21 cellular contexts compared by ENCODE assay signal in the genomic region with DNA sequence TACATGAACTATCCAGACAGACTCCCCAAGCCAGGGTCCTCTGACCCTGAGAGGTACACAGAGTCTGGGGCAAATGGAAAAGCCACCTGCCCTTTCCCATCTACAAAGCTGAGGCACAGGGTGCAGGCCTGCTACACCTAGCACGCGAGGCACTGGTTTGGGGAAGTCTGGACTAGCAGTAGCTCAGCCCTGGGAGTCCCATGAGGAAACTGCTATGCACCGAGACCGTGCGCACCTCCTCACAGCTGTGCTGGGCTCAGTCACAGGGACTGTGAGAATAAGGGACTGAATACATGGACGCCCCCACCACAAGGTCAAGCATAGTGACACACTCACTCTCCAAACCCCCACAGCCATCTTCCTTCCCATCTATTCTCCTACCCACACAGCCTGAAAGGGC. TPM values are rescaled to one million over a fixed set of nuclear protein-coding genes. Genes with fewer than 3 reads are reported as not detected.
DNase-seq lines count a peak whose midpoint lies in the region; ATAC-seq lines count a peak whose summit lies in the region.
"Had no signal": no experiment of that assay in that cellular context is flagged by ENCODE, and none has a peak within 500 bp of the region (broad histone marks: within the 10 kb centered on the region; RNA-seq: fewer than 3 reads in every experiment).

No MANE protein-coding gene starts in this region.

- ATAC-seq in GM19351 (IDR thresholded peaks at IDR 0.05; ENCODE audit: unreplicated experiment) (peak; percentile 61), HG02798 (IDR thresholded peaks at IDR 0.05; ENCODE audit: poor library complexity, unreplicated experiment) (peak; percentile 73), HG03342 (IDR thresholded peaks at IDR 0.05; ENCODE audit: unreplicated experiment) (no peak), GM21528 (IDR thresholded peaks at IDR 0.05; ENCODE audit: low FRiP score, unreplicated experiment) (no peak)
- peak; percentile 5 for ATAC-seq in activated T-helper 17 cell treated with anti-CD3 and anti-CD28 coated beads, Interleukin-2, amount 50 U/mL, for 72 hours (replicated peaks)
- ATAC-seq: heart right ventricle, mucosa of descending colon had no signal

- H3K4me2 ChIP-seq in trophoblast cell (ENCODE audit: low read length): no peak overlapping the region

- no peak overlapping the region for H3K4me3 Mint-ChIP-seq in activated T-helper 17 cell treated with anti-CD3 and anti-CD28 coated beads, Interleukin-2, amount 50 U/mL, for 72 hours

- no peaks in the 10 kb centered on the region for H3K36me3 Mint-ChIP-seq in activated T-helper 17 cell treated with anti-CD3 and anti-CD28 coated beads, Interleukin-2, amount 50 U/mL, for 72 hours (ENCODE audit: low read depth)

- no peak overlapping the region for H3K14ac ChIP-seq in trophoblast cell (ENCODE audit: low read length)

- no peak overlapping the region for H2BK12ac ChIP-seq in trophoblast cell (ENCODE audit: low read length)

- no peak overlapping the region for H4K8ac ChIP-seq in trophoblast cell (ENCODE audit: low read depth, low read length)

- no peak overlapping the region for H2BK5ac ChIP-seq in trophoblast cell (ENCODE audit: low read depth, low read length, poor library complexity)

- no peak overlapping the region for H3K23ac ChIP-seq in trophoblast cell (ENCODE audit: low read length)

- H4K12ac ChIP-seq in trophoblast cell (ENCODE audit: low read depth, low read length): no peak overlapping the region

- no peaks in the 10 kb centered on the region for H3K79me2 ChIP-seq in trophoblast cell (ENCODE audit: control insufficient read depth, insufficient read depth, low read length, poor library complexity)

- H3K27me3 ChIP-seq in trophoblast cell (ENCODE audit: insufficient read depth, low read length): no peaks in the 10 kb centered on the region
- H3K27me3 ChIP-seq: esophagus squamous epithelium, heart right ventricle had no signal

- no peaks in the 10 kb centered on the region for H3K9me3 Mint-ChIP-seq in activated T-helper 17 cell treated with anti-CD3 and anti-CD28 coated beads, Interleukin-2, amount 50 U/mL, for 72 hours

- no peak overlapping the region for H3K27ac Mint-ChIP-seq in activated T-helper 17 cell treated with anti-CD3 and anti-CD28 coated beads, Interleukin-2, amount 50 U/mL, for 72 hours

- H4K91ac ChIP-seq in trophoblast cell (ENCODE audit: low read depth, low read length): no peak overlapping the region

- H3K27ac ChIP-seq in trophoblast cell (ENCODE audit: low read depth, low read length): no peak overlapping the region
- H3K27ac ChIP-seq: esophagus squamous epithelium, heart right ventricle, prostate gland had no signal

- no peak overlapping the region for H3K18ac ChIP-seq in trophoblast cell (ENCODE audit: low read length)

- no CpG with 5 or more reads among the region's 6 CpGs for WGBS in trophoblast cell (ENCODE audit: extremely low coverage, insufficient coverage, insufficient read length)

- H2AK5ac ChIP-seq in trophoblast cell (ENCODE audit: low read length): no peak overlapping the region

- H3K36me3 ChIP-seq in trophoblast cell (ENCODE audit: control insufficient read depth in 1 of 2, insufficient read depth in 2 of 2, low read length in 2 of 2): no peaks in the 10 kb centered on the region
- H3K36me3 ChIP-seq: esophagus squamous epithelium, heart right ventricle, prostate gland had no signal

- peaks cover 3 to 6% of the 10 kb centered on the region in 2 experiments for H3K4me1 ChIP-seq in trophoblast cell (ENCODE audit: control insufficient read depth in 1 of 2, insufficient read depth in 2 of 2, low read length in 2 of 2)
- H3K4me1 ChIP-seq: esophagus squamous epithelium, prostate gland had no signal

- DNase-seq in trophoblast cell: no peak
- DNase-seq in NCI-H2227 (lab: John Stamatoyannopoulos, UW; ENCODE audit: unreplicated experiment): no peak
- DNase-seq in T-helper 9 cell: no peak
- DNase-seq: activated CD4-positive, alpha-beta T cell treated with anti-CD3 and anti-CD28 coated beads, Interleukin-2, amount 50 U/mL, for 48 hours; activated gamma-delta T cell; DMS79; esophagus squamous epithelium; GOT3; heart right ventricle; kidney glomerular epithelial cell; mucosa of descending colon; NCI-H2081 had no signal

- no peak overlapping the region for H2BK120ac ChIP-seq in trophoblast cell (ENCODE audit: insufficient read depth, low read length, poor library complexity)

- H3K79me1 ChIP-seq in trophoblast cell (ENCODE audit: low read length): no peaks in the 10 kb centered on the region

- H3K9me3 ChIP-seq in trophoblast cell (ENCODE audit: insufficient read depth, low read depth, low read length): peaks cover 2% of the 10 kb centered on the region
- H3K9me3 ChIP-seq: esophagus squamous epithelium, heart right ventricle, mucosa of descending colon, prostate gland had no signal

- H3K4ac ChIP-seq in trophoblast cell (ENCODE audit: low read depth, low read length): no peak overlapping the region

- H3K4me1 Mint-ChIP-seq in activated T-helper 17 cell treated with anti-CD3 and anti-CD28 coated beads, Interleukin-2, amount 50 U/mL, for 72 hours: no peaks in the 10 kb centered on the region

- H2AFZ ChIP-seq in trophoblast cell (ENCODE audit: insufficient read depth, low read length, poor library complexity): no peak overlapping the region

- peaks cover 3% of the 10 kb centered on the region for H3K27me3 Mint-ChIP-seq in activated T-helper 17 cell treated with anti-CD3 and anti-CD28 coated beads, Interleukin-2, amount 50 U/mL, for 72 hours

- no peak overlapping the region for H3K9ac ChIP-seq in trophoblast cell (ENCODE audit: low read length)

- peak overlapping the region; percentile 30 for H3K4me3 ChIP-seq in trophoblast cell (ENCODE audit: low read depth, low read length)
- H3K4me3 ChIP-seq: esophagus squamous epithelium, heart right ventricle, mucosa of descending colon, prostate gland had no signal

RNA-seq across cellular contexts. Expression of gene MAT1A, which starts 8.2 kb away (rescaled TPM):
- total RNA-seq in activated T-helper 17 cell treated with anti-CD3 and anti-CD28 coated beads, Interleukin-2, amount 50 U/mL, for 72 hours: not detected
- 0.08 and 0.16 TPM in 2 replicates for polyA plus RNA-seq in trophoblast cell (2013)
- total RNA-seq: dermis microvascular lymphatic vessel endothelial cell, LHCN-M2 had no signal
- polyA plus RNA-seq: BJ, heart right ventricle had no signal

Comparison
In these comparisons a context has a peak if more than half of its experiments do, and no peak if none do; other contexts are left out.
1. ATAC-seq: peak in GM19351 (single experiment), HG02798 (single experiment) and activated T-helper 17 cell treated with anti-CD3 and anti-CD28 coated beads, Interleukin-2, amount 50 U/mL, for 72 hours (single experiment); none in HG03342 (single experiment) and GM21528 (single experiment).